Comparison of ENCODE assay signal across 9 cellular contexts in the genomic region with DNA sequence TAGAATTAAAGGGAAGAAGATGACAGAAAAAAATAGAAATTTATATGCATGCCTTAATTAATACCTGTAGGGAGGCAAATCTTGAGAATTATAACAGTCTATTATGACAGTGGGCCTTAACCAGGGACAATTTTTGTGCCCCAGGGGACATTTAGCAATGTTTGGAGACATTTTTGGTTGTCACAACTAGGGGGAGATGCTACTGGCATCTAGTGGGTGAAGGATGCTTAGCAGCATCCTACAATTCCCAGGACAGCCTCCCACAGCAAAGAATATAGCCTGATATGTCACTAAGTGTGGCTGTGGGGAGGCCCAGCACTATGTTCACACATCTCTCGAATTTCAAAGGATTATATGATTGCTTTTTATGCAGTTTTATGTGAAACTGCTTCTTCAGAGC. TPM values are rescaled to one million over a fixed set of nuclear protein-coding genes. Genes with fewer than 3 reads are reported as not detected.
DNase-seq lines count a peak whose midpoint lies in the region; ATAC-seq and TF ChIP-seq lines count a peak whose summit lies in the region.
"Had no signal": no experiment of that assay in that cellular context is flagged by ENCODE, and none has a peak within 500 bp of the region (broad histone marks: within the 10 kb centered on the region; RNA-seq: fewer than 3 reads in every experiment).

No MANE protein-coding gene starts in this region.

- intact Hi-C loops in sciatic nerve (cut with DNase I), result no loop called here

- ATAC-seq in activated T-helper 17 cell treated with anti-CD3 and anti-CD28 coated beads, Interleukin-2, amount 50 U/mL, for 72 hours (replicated peaks), result peak; percentile 37
- no peak for ATAC-seq in sciatic nerve

- H3K4me3 Mint-ChIP-seq in activated T-helper 17 cell treated with anti-CD3 and anti-CD28 coated beads, Interleukin-2, amount 50 U/mL, for 72 hours, result peak overlapping the region; percentile 32

- no peaks in the 10 kb centered on the region for H3K9me3 Mint-ChIP-seq in activated T-helper 17 cell treated with anti-CD3 and anti-CD28 coated beads, Interleukin-2, amount 50 U/mL, for 72 hours
- H3K9me3 Mint-ChIP-seq: CD8-positive, alpha-beta memory T cell had no signal

- H3K4me1 Mint-ChIP-seq in activated T-helper 17 cell treated with anti-CD3 and anti-CD28 coated beads, Interleukin-2, amount 50 U/mL, for 72 hours, result peaks cover 8% of the 10 kb centered on the region

- peaks cover 13% of the 10 kb centered on the region for H3K36me3 Mint-ChIP-seq in activated T-helper 17 cell treated with anti-CD3 and anti-CD28 coated beads, Interleukin-2, amount 50 U/mL, for 72 hours (ENCODE audit: low read depth)

- H3K27ac Mint-ChIP-seq in activated T-helper 17 cell treated with anti-CD3 and anti-CD28 coated beads, Interleukin-2, amount 50 U/mL, for 72 hours, result peak overlapping the region; percentile 16

- 41% methylated on average over 1 of the region's 1 CpG for WGBS in liver

- no peak overlapping the region for H3K4me3 ChIP-seq in liver (ENCODE audit: low read depth in 1 of 3, low read length in 3 of 3)

- H3K27ac ChIP-seq in liver (ENCODE audit: low read depth in 1 of 2, low read length in 2 of 2), result no peak overlapping the region

- H3K36me3 ChIP-seq in liver (ENCODE audit: control insufficient read depth in 4 of 4, insufficient read depth in 3 of 4, low read depth in 1 of 4, low read length in 3 of 4), result no peaks in the 10 kb centered on the region

- TF ChIP-seq CTCF in liver (IDR thresholded peaks at IDR 0.05; ENCODE audit: low read depth, low read length, missing input control), result peak; percentile 43

- DNase-seq in NCI-H1417 (lab: John Stamatoyannopoulos, UW) (peak in 2 of 3 experiments; percentile 7 to 53), NCI-H1417 treated with DMSO at 0.1 percent for 48 hours (lab: John Stamatoyannopoulos, UW) (no peak), KBM-7 (peak; percentile 63), middle frontal gyrus (ENCODE audit: extremely low spot score, low spot score) (no peak), sciatic nerve (ENCODE audit: low spot score) (no peak), epidermal melanocyte (ENCODE audit: insufficient read length, low spot score) (no peak)

- peak; percentile 68 to 77 for TF ChIP-seq RAD21 in liver (IDR thresholded peaks at IDR 0.05)

- H3K27me3 Mint-ChIP-seq in activated T-helper 17 cell treated with anti-CD3 and anti-CD28 coated beads, Interleukin-2, amount 50 U/mL, for 72 hours, result no peaks in the 10 kb centered on the region

- no peaks in the 10 kb centered on the region for H3K9me3 ChIP-seq in liver (ENCODE audit: control insufficient read depth in 4 of 4, low read length in 3 of 4)

- no peak overlapping the region for H3K9ac ChIP-seq in liver (ENCODE audit: low read depth in 1 of 2, low read length in 2 of 2)

- no peaks in the 10 kb centered on the region for H3K27me3 ChIP-seq in liver (ENCODE audit: control insufficient read depth in 4 of 4, insufficient read depth in 4 of 4, low read length in 3 of 4)

- in situ Hi-C loops in KBM-7 (cut with MboI; ENCODE audit: low pct_unique_long_range_greater_than_20kb, low sequenced_read_pairs), result loop anchor here (25.0 kb wide), 1 partner anchor 172 kb away; no protein-coding TSS in a partner anchor

- H3K4me1 ChIP-seq in liver (ENCODE audit: control insufficient read depth in 4 of 4, insufficient read depth in 4 of 4, low read length in 3 of 4), result no peaks in the 10 kb centered on the region

TF ChIP-seq in liver, 16 proteins besides CTCF, POLR2A, EP300 and RAD21:
- TF ChIP-seq HNF4A (conservative IDR thresholded peaks at IDR 0.05) (no peak), TAF1 (conservative IDR thresholded peaks at IDR 0.05) (no peak), NR2F2 (IDR thresholded peaks at IDR 0.05) (no peak), YY1 (IDR thresholded peaks at IDR 0.05) (no peak), HNF4G (IDR thresholded peaks at IDR 0.05) (no peak), RXRA (IDR thresholded peaks at IDR 0.05) (no peak), GABPA (IDR thresholded peaks at IDR 0.05 in 1 of 2, conservative IDR thresholded peaks at IDR 0.05 in 1 of 2) (no peak), SP1 (IDR thresholded peaks at IDR 0.05) (no peak), EGR1 (IDR thresholded peaks at IDR 0.05; ENCODE audit: low read depth in 2 of 2) (no peak), JUND (IDR thresholded peaks at IDR 0.05) (no peak), FOXA2 (IDR thresholded peaks at IDR 0.05) (no peak), FOXA1 (IDR thresholded peaks at IDR 0.05) (no peak)
- TF ChIP-seq, protein P1, sequence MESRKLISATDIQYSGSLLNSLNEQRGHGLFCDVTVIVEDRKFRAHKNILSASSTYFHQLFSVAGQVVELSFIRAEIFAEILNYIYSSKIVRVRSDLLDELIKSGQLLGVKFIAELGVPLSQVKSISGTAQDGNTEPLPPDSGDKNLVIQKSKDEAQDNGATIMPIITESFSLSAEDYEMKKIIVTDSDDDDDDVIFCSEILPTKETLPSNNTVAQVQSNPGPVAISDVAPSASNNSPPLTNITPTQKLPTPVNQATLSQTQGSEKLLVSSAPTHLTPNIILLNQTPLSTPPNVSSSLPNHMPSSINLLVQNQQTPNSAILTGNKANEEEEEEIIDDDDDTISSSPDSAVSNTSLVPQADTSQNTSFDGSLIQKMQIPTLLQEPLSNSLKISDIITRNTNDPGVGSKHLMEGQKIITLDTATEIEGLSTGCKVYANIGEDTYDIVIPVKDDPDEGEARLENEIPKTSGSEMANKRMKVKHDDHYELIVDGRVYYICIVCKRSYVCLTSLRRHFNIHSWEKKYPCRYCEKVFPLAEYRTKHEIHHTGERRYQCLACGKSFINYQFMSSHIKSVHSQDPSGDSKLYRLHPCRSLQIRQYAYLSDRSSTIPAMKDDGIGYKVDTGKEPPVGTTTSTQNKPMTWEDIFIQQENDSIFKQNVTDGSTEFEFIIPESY (IDR thresholded peaks at IDR 0.05), result no peak
- TF ChIP-seq, protein P2, sequence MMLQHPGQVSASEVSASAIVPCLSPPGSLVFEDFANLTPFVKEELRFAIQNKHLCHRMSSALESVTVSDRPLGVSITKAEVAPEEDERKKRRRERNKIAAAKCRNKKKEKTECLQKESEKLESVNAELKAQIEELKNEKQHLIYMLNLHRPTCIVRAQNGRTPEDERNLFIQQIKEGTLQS (IDR thresholded peaks at IDR 0.05), result no peak
- TF ChIP-seq, protein P3, sequence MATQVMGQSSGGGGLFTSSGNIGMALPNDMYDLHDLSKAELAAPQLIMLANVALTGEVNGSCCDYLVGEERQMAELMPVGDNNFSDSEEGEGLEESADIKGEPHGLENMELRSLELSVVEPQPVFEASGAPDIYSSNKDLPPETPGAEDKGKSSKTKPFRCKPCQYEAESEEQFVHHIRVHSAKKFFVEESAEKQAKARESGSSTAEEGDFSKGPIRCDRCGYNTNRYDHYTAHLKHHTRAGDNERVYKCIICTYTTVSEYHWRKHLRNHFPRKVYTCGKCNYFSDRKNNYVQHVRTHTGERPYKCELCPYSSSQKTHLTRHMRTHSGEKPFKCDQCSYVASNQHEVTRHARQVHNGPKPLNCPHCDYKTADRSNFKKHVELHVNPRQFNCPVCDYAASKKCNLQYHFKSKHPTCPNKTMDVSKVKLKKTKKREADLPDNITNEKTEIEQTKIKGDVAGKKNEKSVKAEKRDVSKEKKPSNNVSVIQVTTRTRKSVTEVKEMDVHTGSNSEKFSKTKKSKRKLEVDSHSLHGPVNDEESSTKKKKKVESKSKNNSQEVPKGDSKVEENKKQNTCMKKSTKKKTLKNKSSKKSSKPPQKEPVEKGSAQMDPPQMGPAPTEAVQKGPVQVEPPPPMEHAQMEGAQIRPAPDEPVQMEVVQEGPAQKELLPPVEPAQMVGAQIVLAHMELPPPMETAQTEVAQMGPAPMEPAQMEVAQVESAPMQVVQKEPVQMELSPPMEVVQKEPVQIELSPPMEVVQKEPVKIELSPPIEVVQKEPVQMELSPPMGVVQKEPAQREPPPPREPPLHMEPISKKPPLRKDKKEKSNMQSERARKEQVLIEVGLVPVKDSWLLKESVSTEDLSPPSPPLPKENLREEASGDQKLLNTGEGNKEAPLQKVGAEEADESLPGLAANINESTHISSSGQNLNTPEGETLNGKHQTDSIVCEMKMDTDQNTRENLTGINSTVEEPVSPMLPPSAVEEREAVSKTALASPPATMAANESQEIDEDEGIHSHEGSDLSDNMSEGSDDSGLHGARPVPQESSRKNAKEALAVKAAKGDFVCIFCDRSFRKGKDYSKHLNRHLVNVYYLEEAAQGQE (IDR thresholded peaks at IDR 0.05), result no peak
- TF ChIP-seq, protein P4, sequence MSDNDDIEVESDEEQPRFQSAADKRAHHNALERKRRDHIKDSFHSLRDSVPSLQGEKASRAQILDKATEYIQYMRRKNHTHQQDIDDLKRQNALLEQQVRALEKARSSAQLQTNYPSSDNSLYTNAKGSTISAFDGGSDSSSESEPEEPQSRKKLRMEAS (IDR thresholded peaks at IDR 0.05), result no peak
TF ChIP-seq in liver: peak in this region for 0.

RNA-seq across cellular contexts. Expression of a gene that starts 10.5 kb away (rescaled TPM):
- total RNA-seq in activated T-helper 17 cell treated with anti-CD3 and anti-CD28 coated beads, Interleukin-2, amount 50 U/mL, for 72 hours, result not detected
- under 1 TPM; 0.14 to 0.67 TPM for total RNA-seq in liver
- under 1 TPM; 0.59 to 0.61 TPM for polyA plus RNA-seq in liver
- total RNA-seq in sciatic nerve, result 0.09 TPM

RNA-seq across cellular contexts. Expression of a gene that starts 45.8 kb away (rescaled TPM):
- total RNA-seq in activated T-helper 17 cell treated with anti-CD3 and anti-CD28 coated beads, Interleukin-2, amount 50 U/mL, for 72 hours, result under 1 TPM; 0.15 to 0.26 TPM
- total RNA-seq in liver (1 to 10 TPM; 4.5 to 9.0 TPM), sciatic nerve (10.3 TPM)
- 1 to 10 TPM; 1.7 to 4.1 TPM for polyA plus RNA-seq in liver

Comparison
In these comparisons a context has a peak if more than half of its experiments do, and no peak if none do; other contexts are left out.
1. DNase-seq: peak in NCI-H1417 (2 of 3) and KBM-7 (single experiment); none in NCI-H1417 treated with DMSO at 0.1 percent for 48 hours (single experiment), middle frontal gyrus (single experiment), sciatic nerve (single experiment) and epidermal melanocyte (single experiment).